ENCODE assay signal across 19 cellular contexts in the genomic region with DNA sequence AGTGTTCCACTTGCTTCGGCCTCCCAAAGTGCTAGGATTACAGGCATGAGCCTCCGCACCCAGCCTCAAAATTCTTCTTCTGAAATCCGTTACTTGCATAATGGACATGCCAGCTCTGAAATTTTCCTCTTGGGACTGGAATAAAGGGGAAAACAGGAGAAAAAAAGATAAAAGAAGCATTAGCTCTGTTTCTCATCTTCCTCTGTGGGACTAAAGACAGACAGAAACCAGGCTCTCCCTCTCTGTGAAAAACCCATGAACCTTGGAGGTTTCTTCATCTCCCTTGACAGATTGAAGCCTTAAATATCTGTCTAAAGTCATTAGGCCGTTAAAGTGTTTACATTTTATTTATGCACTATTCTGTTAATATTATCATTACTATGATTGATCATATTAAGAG. TPM values are rescaled to one million over a fixed set of nuclear protein-coding genes. Genes with fewer than 3 reads are reported as not detected.
"Had no signal": no experiment of that assay in that cellular context is flagged by ENCODE, and none has a peak within 500 bp of the region (broad histone marks: within the 10 kb centered on the region; RNA-seq: fewer than 3 reads in every experiment).

No MANE protein-coding gene starts in this region.

- H3K27me3 Mint-ChIP-seq: dendritic cell treated with granulocyte-macrophage colony-stimulating factor and Interleukin-4, amounts not matched to agents 40 ng/mL and 50 ng/mL, for 4 days had no signal

- H3K9me3 ChIP-seq: colonic mucosa, esophagus muscularis mucosa, gastrocnemius medialis, left lung, lower lobe of right lung, mucosa of descending colon had no signal

- H3K27ac ChIP-seq: colonic mucosa, esophagus muscularis mucosa, gastrocnemius medialis, heart right ventricle, left lung, lower lobe of right lung had no signal

- H3K27ac Mint-ChIP-seq: dendritic cell treated with granulocyte-macrophage colony-stimulating factor and Interleukin-4, amounts not matched to agents 40 ng/mL and 50 ng/mL, for 4 days; effector memory CD8-positive, alpha-beta T cell had no signal

- H3K4me3 Mint-ChIP-seq: dendritic cell treated with granulocyte-macrophage colony-stimulating factor and Interleukin-4, amounts not matched to agents 40 ng/mL and 50 ng/mL, for 4 days; effector memory CD8-positive, alpha-beta T cell had no signal

- H3K27me3 ChIP-seq: colonic mucosa, gastrocnemius medialis, left lung had no signal

- H3K4me1 ChIP-seq: colonic mucosa, esophagus muscularis mucosa, gastrocnemius medialis, heart right ventricle, left lung, lower lobe of right lung had no signal

- H3K9me3 Mint-ChIP-seq: dendritic cell treated with granulocyte-macrophage colony-stimulating factor and Interleukin-4, amounts not matched to agents 40 ng/mL and 50 ng/mL, for 4 days; effector memory CD8-positive, alpha-beta T cell had no signal

- DNase-seq: colonic mucosa; cortex of kidney; effector CD8-positive, alpha-beta T cell; effector memory CD8-positive, alpha-beta T cell; foreskin fibroblast; foreskin melanocyte; gastrocnemius medialis; glutamatergic neuron; head of caudate nucleus; heart right ventricle; hippocampal formation; left cardiac atrium; left lung; left ventricle myocardium superior; lower lobe of right lung; mesendoderm; mucosa of descending colon had no signal

- H3K36me3 ChIP-seq: colonic mucosa, esophagus muscularis mucosa, gastrocnemius medialis, heart right ventricle, left lung, lower lobe of right lung had no signal

- H3K4me3 ChIP-seq: colonic mucosa, esophagus muscularis mucosa, gastrocnemius medialis, heart right ventricle, left lung, lower lobe of right lung, mucosa of descending colon had no signal

RNA-seq across cellular contexts. Expression of gene PRSS12, which starts 19.4 kb away (rescaled TPM):
- total RNA-seq: left ventricle myocardium superior had no signal
